In the genomic region with DNA sequence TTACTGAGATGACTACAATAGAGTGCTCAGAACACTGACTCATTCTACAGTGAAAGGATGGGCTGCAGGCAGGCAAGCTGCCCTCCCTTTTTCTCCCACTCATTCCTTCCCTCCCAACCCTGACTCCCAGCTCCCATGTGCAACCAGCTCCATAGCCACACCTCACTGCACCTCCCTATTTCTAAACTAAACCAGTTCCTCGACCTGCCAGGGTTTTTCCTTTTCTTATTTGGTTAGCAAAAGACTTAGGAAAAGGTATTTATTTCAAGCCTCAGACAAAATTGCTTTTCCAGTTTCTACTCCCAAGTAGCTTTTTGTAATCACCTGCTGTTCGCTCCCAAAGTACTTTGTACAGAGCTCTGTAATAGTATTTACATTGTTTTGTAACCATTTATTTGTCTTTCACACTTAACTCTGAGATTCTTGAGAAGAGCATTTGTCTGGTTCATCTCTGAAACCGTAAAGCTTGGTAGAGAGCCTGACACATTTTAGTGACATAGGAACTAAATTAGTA, we compare ENCODE assay signal across 1 cellular context.
TF ChIP-seq lines count a peak whose summit lies in the region.

No MANE protein-coding gene starts in this region.

TF ChIP-seq in K562, 482 proteins besides CTCF, POLR2A, EP300 and RAD21:
- no peak for TF ChIP-seq FOXK1 (CRISPR knock-in tag; IDR thresholded peaks at IDR 0.05; ENCODE audit: borderline replicate concordance)
- TF ChIP-seq, protein P1, sequence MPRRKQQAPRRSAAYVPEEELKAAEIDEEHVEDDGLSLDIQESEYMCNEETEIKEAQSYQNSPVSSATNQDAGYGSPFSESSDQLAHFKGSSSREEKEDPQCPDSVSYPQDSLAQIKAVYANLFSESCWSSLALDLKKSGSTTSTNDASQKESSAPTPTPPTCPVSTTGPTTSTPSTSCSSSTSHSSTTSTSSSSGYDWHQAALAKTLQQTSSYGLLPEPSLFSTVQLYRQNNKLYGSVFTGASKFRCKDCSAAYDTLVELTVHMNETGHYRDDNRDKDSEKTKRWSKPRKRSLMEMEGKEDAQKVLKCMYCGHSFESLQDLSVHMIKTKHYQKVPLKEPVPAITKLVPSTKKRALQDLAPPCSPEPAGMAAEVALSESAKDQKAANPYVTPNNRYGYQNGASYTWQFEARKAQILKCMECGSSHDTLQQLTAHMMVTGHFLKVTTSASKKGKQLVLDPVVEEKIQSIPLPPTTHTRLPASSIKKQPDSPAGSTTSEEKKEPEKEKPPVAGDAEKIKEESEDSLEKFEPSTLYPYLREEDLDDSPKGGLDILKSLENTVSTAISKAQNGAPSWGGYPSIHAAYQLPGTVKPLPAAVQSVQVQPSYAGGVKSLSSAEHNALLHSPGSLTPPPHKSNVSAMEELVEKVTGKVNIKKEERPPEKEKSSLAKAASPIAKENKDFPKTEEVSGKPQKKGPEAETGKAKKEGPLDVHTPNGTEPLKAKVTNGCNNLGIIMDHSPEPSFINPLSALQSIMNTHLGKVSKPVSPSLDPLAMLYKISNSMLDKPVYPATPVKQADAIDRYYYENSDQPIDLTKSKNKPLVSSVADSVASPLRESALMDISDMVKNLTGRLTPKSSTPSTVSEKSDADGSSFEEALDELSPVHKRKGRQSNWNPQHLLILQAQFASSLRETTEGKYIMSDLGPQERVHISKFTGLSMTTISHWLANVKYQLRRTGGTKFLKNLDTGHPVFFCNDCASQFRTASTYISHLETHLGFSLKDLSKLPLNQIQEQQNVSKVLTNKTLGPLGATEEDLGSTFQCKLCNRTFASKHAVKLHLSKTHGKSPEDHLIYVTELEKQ (CRISPR knock-in tag; IDR thresholded peaks at IDR 0.05), result no peak
- TF ChIP-seq WHSC1 (IDR thresholded peaks at IDR 0.05; ENCODE audit: low read length), result no peak
- no peak for TF ChIP-seq ZNF57 (CRISPR knock-in tag; IDR thresholded peaks at IDR 0.05)
- no peak for TF ChIP-seq BMI1 (IDR thresholded peaks at IDR 0.05; ENCODE audit: low read length)
- no peak for TF ChIP-seq ZNF232 (CRISPR knock-in tag; IDR thresholded peaks at IDR 0.05)
- no peak for TF ChIP-seq PHTF2 (CRISPR knock-in tag; IDR thresholded peaks at IDR 0.05)
- TF ChIP-seq, protein P2, sequence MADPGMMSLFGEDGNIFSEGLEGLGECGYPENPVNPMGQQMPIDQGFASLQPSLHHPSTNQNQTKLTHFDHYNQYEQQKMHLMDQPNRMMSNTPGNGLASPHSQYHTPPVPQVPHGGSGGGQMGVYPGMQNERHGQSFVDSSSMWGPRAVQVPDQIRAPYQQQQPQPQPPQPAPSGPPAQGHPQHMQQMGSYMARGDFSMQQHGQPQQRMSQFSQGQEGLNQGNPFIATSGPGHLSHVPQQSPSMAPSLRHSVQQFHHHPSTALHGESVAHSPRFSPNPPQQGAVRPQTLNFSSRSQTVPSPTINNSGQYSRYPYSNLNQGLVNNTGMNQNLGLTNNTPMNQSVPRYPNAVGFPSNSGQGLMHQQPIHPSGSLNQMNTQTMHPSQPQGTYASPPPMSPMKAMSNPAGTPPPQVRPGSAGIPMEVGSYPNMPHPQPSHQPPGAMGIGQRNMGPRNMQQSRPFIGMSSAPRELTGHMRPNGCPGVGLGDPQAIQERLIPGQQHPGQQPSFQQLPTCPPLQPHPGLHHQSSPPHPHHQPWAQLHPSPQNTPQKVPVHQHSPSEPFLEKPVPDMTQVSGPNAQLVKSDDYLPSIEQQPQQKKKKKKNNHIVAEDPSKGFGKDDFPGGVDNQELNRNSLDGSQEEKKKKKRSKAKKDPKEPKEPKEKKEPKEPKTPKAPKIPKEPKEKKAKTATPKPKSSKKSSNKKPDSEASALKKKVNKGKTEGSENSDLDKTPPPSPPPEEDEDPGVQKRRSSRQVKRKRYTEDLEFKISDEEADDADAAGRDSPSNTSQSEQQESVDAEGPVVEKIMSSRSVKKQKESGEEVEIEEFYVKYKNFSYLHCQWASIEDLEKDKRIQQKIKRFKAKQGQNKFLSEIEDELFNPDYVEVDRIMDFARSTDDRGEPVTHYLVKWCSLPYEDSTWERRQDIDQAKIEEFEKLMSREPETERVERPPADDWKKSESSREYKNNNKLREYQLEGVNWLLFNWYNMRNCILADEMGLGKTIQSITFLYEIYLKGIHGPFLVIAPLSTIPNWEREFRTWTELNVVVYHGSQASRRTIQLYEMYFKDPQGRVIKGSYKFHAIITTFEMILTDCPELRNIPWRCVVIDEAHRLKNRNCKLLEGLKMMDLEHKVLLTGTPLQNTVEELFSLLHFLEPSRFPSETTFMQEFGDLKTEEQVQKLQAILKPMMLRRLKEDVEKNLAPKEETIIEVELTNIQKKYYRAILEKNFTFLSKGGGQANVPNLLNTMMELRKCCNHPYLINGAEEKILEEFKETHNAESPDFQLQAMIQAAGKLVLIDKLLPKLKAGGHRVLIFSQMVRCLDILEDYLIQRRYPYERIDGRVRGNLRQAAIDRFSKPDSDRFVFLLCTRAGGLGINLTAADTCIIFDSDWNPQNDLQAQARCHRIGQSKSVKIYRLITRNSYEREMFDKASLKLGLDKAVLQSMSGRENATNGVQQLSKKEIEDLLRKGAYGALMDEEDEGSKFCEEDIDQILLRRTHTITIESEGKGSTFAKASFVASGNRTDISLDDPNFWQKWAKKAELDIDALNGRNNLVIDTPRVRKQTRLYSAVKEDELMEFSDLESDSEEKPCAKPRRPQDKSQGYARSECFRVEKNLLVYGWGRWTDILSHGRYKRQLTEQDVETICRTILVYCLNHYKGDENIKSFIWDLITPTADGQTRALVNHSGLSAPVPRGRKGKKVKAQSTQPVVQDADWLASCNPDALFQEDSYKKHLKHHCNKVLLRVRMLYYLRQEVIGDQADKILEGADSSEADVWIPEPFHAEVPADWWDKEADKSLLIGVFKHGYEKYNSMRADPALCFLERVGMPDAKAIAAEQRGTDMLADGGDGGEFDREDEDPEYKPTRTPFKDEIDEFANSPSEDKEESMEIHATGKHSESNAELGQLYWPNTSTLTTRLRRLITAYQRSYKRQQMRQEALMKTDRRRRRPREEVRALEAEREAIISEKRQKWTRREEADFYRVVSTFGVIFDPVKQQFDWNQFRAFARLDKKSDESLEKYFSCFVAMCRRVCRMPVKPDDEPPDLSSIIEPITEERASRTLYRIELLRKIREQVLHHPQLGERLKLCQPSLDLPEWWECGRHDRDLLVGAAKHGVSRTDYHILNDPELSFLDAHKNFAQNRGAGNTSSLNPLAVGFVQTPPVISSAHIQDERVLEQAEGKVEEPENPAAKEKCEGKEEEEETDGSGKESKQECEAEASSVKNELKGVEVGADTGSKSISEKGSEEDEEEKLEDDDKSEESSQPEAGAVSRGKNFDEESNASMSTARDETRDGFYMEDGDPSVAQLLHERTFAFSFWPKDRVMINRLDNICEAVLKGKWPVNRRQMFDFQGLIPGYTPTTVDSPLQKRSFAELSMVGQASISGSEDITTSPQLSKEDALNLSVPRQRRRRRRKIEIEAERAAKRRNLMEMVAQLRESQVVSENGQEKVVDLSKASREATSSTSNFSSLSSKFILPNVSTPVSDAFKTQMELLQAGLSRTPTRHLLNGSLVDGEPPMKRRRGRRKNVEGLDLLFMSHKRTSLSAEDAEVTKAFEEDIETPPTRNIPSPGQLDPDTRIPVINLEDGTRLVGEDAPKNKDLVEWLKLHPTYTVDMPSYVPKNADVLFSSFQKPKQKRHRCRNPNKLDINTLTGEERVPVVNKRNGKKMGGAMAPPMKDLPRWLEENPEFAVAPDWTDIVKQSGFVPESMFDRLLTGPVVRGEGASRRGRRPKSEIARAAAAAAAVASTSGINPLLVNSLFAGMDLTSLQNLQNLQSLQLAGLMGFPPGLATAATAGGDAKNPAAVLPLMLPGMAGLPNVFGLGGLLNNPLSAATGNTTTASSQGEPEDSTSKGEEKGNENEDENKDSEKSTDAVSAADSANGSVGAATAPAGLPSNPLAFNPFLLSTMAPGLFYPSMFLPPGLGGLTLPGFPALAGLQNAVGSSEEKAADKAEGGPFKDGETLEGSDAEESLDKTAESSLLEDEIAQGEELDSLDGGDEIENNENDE (IDR thresholded peaks at IDR 0.05; ENCODE audit: low read depth, low read length), result no peak
- TF ChIP-seq, protein P3, sequence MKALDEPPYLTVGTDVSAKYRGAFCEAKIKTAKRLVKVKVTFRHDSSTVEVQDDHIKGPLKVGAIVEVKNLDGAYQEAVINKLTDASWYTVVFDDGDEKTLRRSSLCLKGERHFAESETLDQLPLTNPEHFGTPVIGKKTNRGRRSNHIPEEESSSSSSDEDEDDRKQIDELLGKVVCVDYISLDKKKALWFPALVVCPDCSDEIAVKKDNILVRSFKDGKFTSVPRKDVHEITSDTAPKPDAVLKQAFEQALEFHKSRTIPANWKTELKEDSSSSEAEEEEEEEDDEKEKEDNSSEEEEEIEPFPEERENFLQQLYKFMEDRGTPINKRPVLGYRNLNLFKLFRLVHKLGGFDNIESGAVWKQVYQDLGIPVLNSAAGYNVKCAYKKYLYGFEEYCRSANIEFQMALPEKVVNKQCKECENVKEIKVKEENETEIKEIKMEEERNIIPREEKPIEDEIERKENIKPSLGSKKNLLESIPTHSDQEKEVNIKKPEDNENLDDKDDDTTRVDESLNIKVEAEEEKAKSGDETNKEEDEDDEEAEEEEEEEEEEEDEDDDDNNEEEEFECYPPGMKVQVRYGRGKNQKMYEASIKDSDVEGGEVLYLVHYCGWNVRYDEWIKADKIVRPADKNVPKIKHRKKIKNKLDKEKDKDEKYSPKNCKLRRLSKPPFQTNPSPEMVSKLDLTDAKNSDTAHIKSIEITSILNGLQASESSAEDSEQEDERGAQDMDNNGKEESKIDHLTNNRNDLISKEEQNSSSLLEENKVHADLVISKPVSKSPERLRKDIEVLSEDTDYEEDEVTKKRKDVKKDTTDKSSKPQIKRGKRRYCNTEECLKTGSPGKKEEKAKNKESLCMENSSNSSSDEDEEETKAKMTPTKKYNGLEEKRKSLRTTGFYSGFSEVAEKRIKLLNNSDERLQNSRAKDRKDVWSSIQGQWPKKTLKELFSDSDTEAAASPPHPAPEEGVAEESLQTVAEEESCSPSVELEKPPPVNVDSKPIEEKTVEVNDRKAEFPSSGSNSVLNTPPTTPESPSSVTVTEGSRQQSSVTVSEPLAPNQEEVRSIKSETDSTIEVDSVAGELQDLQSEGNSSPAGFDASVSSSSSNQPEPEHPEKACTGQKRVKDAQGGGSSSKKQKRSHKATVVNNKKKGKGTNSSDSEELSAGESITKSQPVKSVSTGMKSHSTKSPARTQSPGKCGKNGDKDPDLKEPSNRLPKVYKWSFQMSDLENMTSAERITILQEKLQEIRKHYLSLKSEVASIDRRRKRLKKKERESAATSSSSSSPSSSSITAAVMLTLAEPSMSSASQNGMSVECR (CRISPR knock-in tag; IDR thresholded peaks at IDR 0.05), result no peak
